ENCODE assay signal across 26 cellular contexts in the genomic region with DNA sequence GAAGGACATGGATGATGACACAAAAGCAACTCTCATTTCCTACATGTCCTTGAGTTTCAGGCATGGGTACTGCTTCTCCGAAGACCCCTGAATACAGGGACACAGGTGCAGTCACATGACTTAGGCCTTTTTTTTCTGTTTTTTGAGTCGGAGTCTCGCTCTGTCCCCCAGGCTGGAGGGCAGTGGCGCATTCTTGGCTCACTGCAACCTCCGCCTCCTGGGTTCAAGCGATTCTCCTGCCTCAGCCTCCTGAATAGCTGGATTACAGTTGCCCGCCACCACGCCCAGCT.
"Had no signal": no experiment of that assay in that cellular context is flagged by ENCODE, and none has a peak within 500 bp of the region (broad histone marks: within the 10 kb centered on the region; RNA-seq: fewer than 3 reads in every experiment).

No MANE protein-coding gene starts in this region.

- H3K9me3 ChIP-seq: SJCRH30, SK-N-SH had no signal

- H3K27ac ChIP-seq: Peyer's patch, RWPE1, SJCRH30, WERI-Rb-1 had no signal

- H3K4me2 ChIP-seq: SK-N-SH had no signal

- H3K9ac ChIP-seq: SK-N-SH had no signal

- H3K36me3 ChIP-seq: Peyer's patch, SJCRH30, WERI-Rb-1 had no signal

- H3K4me3 ChIP-seq: Peyer's patch, SJCRH30 had no signal

- DNase-seq: activated CD4-positive, alpha-beta T cell treated with anti-CD3 and anti-CD28 coated beads for 4 hours; activated CD8-positive, alpha-beta memory T cell treated with anti-CD3 and anti-CD28 coated beads, Interleukin-2, amount 50 U/mL, for 4 hours; activated CD8-positive, alpha-beta T cell treated with anti-CD3 and anti-CD28 coated beads for 36 hours; activated gamma-delta T cell treated with Interleukin-2 at 50 U/mL for 16 hours; activated naive CD4-positive, alpha-beta T cell treated with anti-CD3 and anti-CD28 coated beads, Interleukin-2, amount 10 ng/mL, durations not matched to agents 7 days and 5 days; activated naive CD8-positive, alpha-beta T cell treated with anti-CD3 and anti-CD28 coated beads for 36 hours; activated T-cell treated with anti-CD3 and anti-CD28 coated beads, Interleukin-2, amount 50 U/mL, for 72 hours; anterior cingulate cortex; NCI-H1092 treated with DMSO at 0.1 percent for 48 hours; NCI-H1417 treated with DMSO at 0.1 percent for 48 hours; NCI-H1694; NCI-H2029; NCI-H2107; NCI-H345; NCI-H510A; NCI-H526 treated with DMSO at 0.1 percent for 48 hours; NCI-H82; NK-92 treated with Interleukin-12 subunit alpha and Interleukin-12 subunit beta, amount 100 ng/mL, for 24 hours; Peyer's patch; Right ventricle myocardium superior; SJCRH30; SK-N-SH; T-helper 1 cell; WERI-Rb-1 had no signal

- ATAC-seq: activated CD4-positive, CD25-positive, alpha-beta regulatory T cell treated with anti-CD3 and anti-CD28 coated beads, Interleukin-2, amount 50 U/mL, for 24 hours; activated CD8-positive, alpha-beta T cell treated with anti-CD3 and anti-CD28 coated beads for 36 hours; activated T-cell treated with anti-CD3 and anti-CD28 coated beads, Interleukin-2, amount 50 U/mL, for 72 hours had no signal
